In genomic region chr12:57764662-57765002, GRCh38 we compare ENCODE assay signal across 9 cellular contexts. TPM values are rescaled to one million over a fixed set of nuclear protein-coding genes. Genes with fewer than 3 reads are reported as not detected.
DNase-seq lines count a peak whose midpoint lies in the region; ATAC-seq and TF ChIP-seq lines count a peak whose summit lies in the region.
"Had no signal": no experiment of that assay in that cellular context is flagged by ENCODE, and none has a peak within 500 bp of the region (broad histone marks: within the 10 kb centered on the region; RNA-seq: fewer than 3 reads in every experiment).

No MANE protein-coding gene starts in this region.

- H3K27me3 ChIP-seq in heart left ventricle (peaks cover 9 to 47% (median 37%) of the 10 kb centered on the region in 9 donors), SU-DHL-6 (ENCODE audit: low read length) (no peaks in the 10 kb centered on the region), iPS DF 6.9 (ENCODE audit: control insufficient read depth, insufficient read depth, low read length) (peaks cover 28% of the 10 kb centered on the region)
- H3K27me3 ChIP-seq: adrenal gland had no signal

- peak overlapping the region in 11 of 12 donors; percentile 3 to 61 (median 38) for H3K4me3 ChIP-seq in heart left ventricle
- peak overlapping the region; percentile 36 for H3K4me3 ChIP-seq in SU-DHL-6 (ENCODE audit: insufficient read depth, low read length, poor library complexity, severe bottlenecking)
- peak overlapping the region; percentile 46; the same call in 1 of the 2 replicates for H3K4me3 ChIP-seq in iPS DF 6.9 (ENCODE audit: low read length)

- no peak for TF ChIP-seq POLR2A in heart left ventricle (IDR thresholded peaks at IDR 0.05)

- H3K36me3 ChIP-seq in heart left ventricle (peaks cover 0 to 13% (median under 1%) of the 10 kb centered on the region in 9 donors), SU-DHL-6 (ENCODE audit: low read length) (no peaks in the 10 kb centered on the region), iPS DF 6.9 (ENCODE audit: control insufficient read depth, insufficient read depth, low read length) (peaks cover 7% of the 10 kb centered on the region; the same call in 1 of the 2 replicates)
- H3K36me3 ChIP-seq: adrenal gland had no signal

- H2AFZ ChIP-seq in SU-DHL-6 (ENCODE audit: low read depth, low read length, severe bottlenecking), result peak overlapping the region; percentile 76

- peaks cover 10 to 35% (median 25%) of the 10 kb centered on the region in 12 donors for H3K4me1 ChIP-seq in heart left ventricle
- peaks cover 3% of the 10 kb centered on the region; the same call in 1 of the 2 replicates for H3K4me1 ChIP-seq in iPS DF 6.9 (ENCODE audit: control insufficient read depth, insufficient read depth, low read length)

- H3K27me3 Mint-ChIP-seq in stimulated activated naive B cell treated with anti-CD40 and anti-IgM and Interleukin-4, amounts not matched to agents 10 μg/mL and 1 μg/mL and 100 μg/mL, for 72 hours, result peaks cover 12 to 31% of the 10 kb centered on the region in 2 donors

- TF ChIP-seq CTCF in heart left ventricle (IDR thresholded peaks at IDR 0.05) (no peak), SU-DHL-6 (IDR thresholded peaks at IDR 0.05; ENCODE audit: insufficient read depth, low read length, poor library complexity, severe bottlenecking) (no peak)

- no peaks in the 10 kb centered on the region for H3F3A ChIP-seq in SU-DHL-6 (ENCODE audit: insufficient read depth)

- H3K36me3 Mint-ChIP-seq in stimulated activated naive B cell treated with anti-CD40 and anti-IgM and Interleukin-4, amounts not matched to agents 10 μg/mL and 1 μg/mL and 100 μg/mL, for 72 hours, result peaks cover 26 to 35% of the 10 kb centered on the region in 2 donors

- peak overlapping the region; percentile 36 for H3K9ac ChIP-seq in SU-DHL-6 (ENCODE audit: low read length)

- H3K4me2 ChIP-seq in SU-DHL-6 (ENCODE audit: low read depth, low read length, poor library complexity, severe bottlenecking), result peak overlapping the region; percentile 52

- intact Hi-C loops in heart left ventricle (cut with DNase I), result no loop called here
- intact Hi-C loops in cardiac septum (cut with DNase I), result no loop called here

- H3K9me3 ChIP-seq in heart left ventricle (no peaks in the 10 kb centered on the region), SU-DHL-6 (ENCODE audit: insufficient read depth, low read length) (no peaks in the 10 kb centered on the region), iPS DF 6.9 (ENCODE audit: control insufficient read depth, insufficient read depth, low read length) (no peaks in the 10 kb centered on the region)
- H3K9me3 ChIP-seq: adrenal gland had no signal

- H3K27ac ChIP-seq in heart left ventricle, result no peak overlapping the region
- no peak overlapping the region for H3K27ac ChIP-seq in SU-DHL-6 (ENCODE audit: low read depth, low read length)
- no peak overlapping the region for H3K27ac ChIP-seq in iPS DF 6.9 (ENCODE audit: low read length)
- H3K27ac ChIP-seq in substantia nigra (ENCODE audit: low read depth, low read length, poor library complexity, severe bottlenecking), result no peak overlapping the region

- no peak for ATAC-seq in heart left ventricle
- peak; percentile 28 to 36 for ATAC-seq in stimulated activated naive B cell treated with anti-CD40 and anti-IgM and Interleukin-4, amounts not matched to agents 10 μg/mL and 1 μg/mL and 100 μg/mL, for 72 hours (replicated peaks)

- no peaks in the 10 kb centered on the region for H3K79me2 ChIP-seq in SU-DHL-6 (ENCODE audit: insufficient read depth, low read length)

- H3K4me1 Mint-ChIP-seq in stimulated activated naive B cell treated with anti-CD40 and anti-IgM and Interleukin-4, amounts not matched to agents 10 μg/mL and 1 μg/mL and 100 μg/mL, for 72 hours, result peaks cover 21 to 54% of the 10 kb centered on the region in 2 donors

- DNase-seq in heart left ventricle, result no peak
- DNase-seq in cardiac septum (ENCODE audit: low spot score), result no peak
- DNase-seq in iPS DF 6.9 (ENCODE audit: low read depth, low spot score), result no peak
- no peak for DNase-seq in stimulated activated naive B cell treated with anti-CD40 and anti-IgM and Interleukin-4, amounts not matched to agents 10 μg/mL and 1 μg/mL and 100 μg/mL, for 72 hours
- no peak for DNase-seq in SK-N-DZ (ENCODE audit: low spot score)
- no peak for DNase-seq in NCI-H510A (lab: John Stamatoyannopoulos, UW)
- no peak for DNase-seq in substantia nigra (lab: John Stamatoyannopoulos, UW)

- H3K4me3 Mint-ChIP-seq in stimulated activated naive B cell treated with anti-CD40 and anti-IgM and Interleukin-4, amounts not matched to agents 10 μg/mL and 1 μg/mL and 100 μg/mL, for 72 hours, result peak overlapping the region; percentile 89 to 94

- H3K9me2 ChIP-seq in SU-DHL-6 (replicated peaks; ENCODE audit: insufficient read depth, low read length), result no peaks in the 10 kb centered on the region

- H3K9me3 Mint-ChIP-seq in stimulated activated naive B cell treated with anti-CD40 and anti-IgM and Interleukin-4, amounts not matched to agents 10 μg/mL and 1 μg/mL and 100 μg/mL, for 72 hours, result no peaks in the 10 kb centered on the region

- peak overlapping the region; percentile 63 for H3K27ac Mint-ChIP-seq in stimulated activated naive B cell treated with anti-CD40 and anti-IgM and Interleukin-4, amounts not matched to agents 10 μg/mL and 1 μg/mL and 100 μg/mL, for 72 hours

- 17 to 31% (median 17%) methylated on average over 10 to 17 of the region's 17 CpGs for WGBS in heart left ventricle, 4 donors
- WGBS in iPS DF 6.9 (ENCODE audit: insufficient coverage, insufficient read length), result no CpG with 5 or more reads among the region's 17 CpGs

- peaks cover 8% of the 10 kb centered on the region for H4K20me1 ChIP-seq in SU-DHL-6 (ENCODE audit: low read depth, low read length)

RNA-seq across cellular contexts. Expression of gene CYP27B1, which starts 2.2 kb away (rescaled TPM):
- total RNA-seq in heart left ventricle, result under 1 TPM in 5 of 9 donors, not detected in 4; 0.16 to 0.77 (median 0.19) TPM
- under 1 TPM; 0.11 to 0.19 TPM for polyA plus RNA-seq in heart left ventricle
- 0.24 TPM for total RNA-seq in cardiac septum
- polyA plus RNA-seq in SK-N-DZ (2014; cell fraction: cytosol; rRNA removed), result 2.3 and 4.5 TPM in 2 replicates
- 17.2 and 30.3 TPM in 2 replicates for polyA plus RNA-seq in SK-N-DZ (2014; cell fraction: nucleus; rRNA removed)

RNA-seq across cellular contexts. Expression of gene METTL1, which starts 7.3 kb away (rescaled TPM):
- 10 to 100 TPM in 3 of 9 donors, 1 to 10 TPM in 5, under 1 TPM in 1; 0.95 to 16.6 (median 7.7) TPM for total RNA-seq in heart left ventricle
- 10 to 100 TPM in 1 of 2 donors, 1 to 10 TPM in 1; 9.4 to 28.5 TPM for polyA plus RNA-seq in heart left ventricle
- 13.3 TPM for total RNA-seq in cardiac septum
- 9.8 and 11.7 TPM in 2 replicates for polyA plus RNA-seq in SK-N-DZ (2014; cell fraction: cytosol; rRNA removed)
- polyA plus RNA-seq in SK-N-DZ (2014; cell fraction: nucleus; rRNA removed), result 19.3 and 31.1 TPM in 2 replicates

RNA-seq across cellular contexts. Expression of gene EEF1AKMT3, which starts 7.8 kb away (rescaled TPM):
- 1 to 10 TPM; 1.2 to 4.5 (median 1.9) TPM for total RNA-seq in heart left ventricle
- polyA plus RNA-seq in heart left ventricle, result 1 to 10 TPM in 1 of 2 donors, under 1 TPM in 1; 0.84 to 1.2 TPM
- 1.6 TPM for total RNA-seq in cardiac septum
- polyA plus RNA-seq in SK-N-DZ (2014; cell fraction: cytosol; rRNA removed), result 4.9 and 7.5 TPM in 2 replicates
- polyA plus RNA-seq in SK-N-DZ (2014; cell fraction: nucleus; rRNA removed), result 6.4 and 10.0 TPM in 2 replicates

RNA-seq across cellular contexts. Expression of gene MARCHF9, which starts 9.7 kb away (rescaled TPM):
- total RNA-seq in heart left ventricle (10 to 100 TPM; 11.3 to 18.9 (median 13.3) TPM), cardiac septum (13.1 TPM)
- polyA plus RNA-seq in heart left ventricle, result 10 to 100 TPM; 13.6 to 15.8 TPM
- 20.5 and 26.1 TPM in 2 replicates for polyA plus RNA-seq in SK-N-DZ (2014; cell fraction: cytosol; rRNA removed)
- polyA plus RNA-seq in SK-N-DZ (2014; cell fraction: nucleus; rRNA removed), result 28.3 and 38.3 TPM in 2 replicates

RNA-seq across cellular contexts. Expression of gene CDK4, which starts 12.5 kb away (rescaled TPM):
- total RNA-seq in heart left ventricle, result 10 to 100 TPM; 38.1 to 62.1 (median 50.2) TPM
- 10 to 100 TPM; 23.4 to 81.9 TPM for polyA plus RNA-seq in heart left ventricle
- total RNA-seq in cardiac septum, result 46.3 TPM
- 521 and 557 TPM in 2 replicates for polyA plus RNA-seq in SK-N-DZ (2014; cell fraction: cytosol; rRNA removed)
- polyA plus RNA-seq in SK-N-DZ (2014; cell fraction: nucleus; rRNA removed), result 182 and 296 TPM in 2 replicates

Comparison
In these comparisons a context has a peak if more than half of its experiments do, and no peak if none do; other contexts are left out.
1. ATAC-seq: peak in stimulated activated naive B cell treated with anti-CD40 and anti-IgM and Interleukin-4, amounts not matched to agents 10 μg/mL and 1 μg/mL and 100 μg/mL, for 72 hours (2 of 2); none in heart left ventricle (0 of 4).
2. Peak in every context shown above with its lines, with median percentiles within 50 percentile points of each other: H3K4me3 ChIP-seq.